ENCODE assay signal across 14 cellular contexts in the genomic region with DNA sequence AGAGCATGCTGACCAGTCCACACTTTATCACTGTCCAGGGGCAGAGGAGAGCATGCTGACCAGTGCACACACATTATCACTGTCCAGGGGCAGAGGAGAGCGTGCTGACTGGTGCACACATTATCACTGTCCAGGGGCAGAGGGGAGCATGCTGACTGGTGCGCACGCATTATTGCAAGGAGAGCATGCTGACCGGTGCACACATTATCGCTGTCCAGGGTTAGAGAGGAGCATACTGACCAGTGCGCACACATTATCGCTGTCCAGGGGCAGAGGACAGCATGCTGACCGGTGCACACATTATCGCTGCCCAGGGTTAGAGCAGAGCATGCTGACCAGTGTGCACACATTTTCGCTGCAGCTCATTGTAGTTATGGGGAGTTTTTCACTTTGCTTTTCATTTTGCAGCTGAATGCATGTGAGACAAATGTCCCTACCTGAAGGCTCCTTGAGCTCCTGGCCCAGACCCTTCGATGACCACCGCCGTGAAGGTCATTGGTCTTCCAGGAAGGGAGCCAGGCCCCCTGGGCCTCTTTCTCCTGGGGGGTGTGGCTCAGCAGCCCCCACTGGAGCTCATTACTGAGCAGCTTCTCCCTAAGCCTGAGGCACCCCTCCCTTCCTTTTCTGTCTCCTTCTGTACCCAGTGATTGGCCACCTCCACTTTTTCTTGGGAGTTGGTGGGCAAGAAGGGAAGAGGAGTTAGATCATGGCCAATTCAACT.
"Had no signal": no experiment of that assay in that cellular context is flagged by ENCODE, and none has a peak within 500 bp of the region (broad histone marks: within the 10 kb centered on the region; RNA-seq: fewer than 3 reads in every experiment).

No MANE protein-coding gene starts in this region.

- H3K27ac ChIP-seq: cardiac muscle cell, ovary had no signal

- H3K4me2 ChIP-seq: SK-N-SH had no signal

- H3K27me3 ChIP-seq: cardiac muscle cell, ovary had no signal

- ATAC-seq: left ventricle myocardium superior; sciatic nerve; stimulated activated naive B cell treated with anti-CD40 and anti-IgM and Interleukin-4, amounts not matched to agents 10 μg/mL and 1 μg/mL and 100 μg/mL, for 72 hours had no signal

- H3K4me3 ChIP-seq: cardiac muscle cell, ovary had no signal

- H3K9me3 Mint-ChIP-seq: activated CD4-positive, alpha-beta memory T cell treated with anti-CD3 and anti-CD28 coated beads for 36 hours; stimulated activated naive B cell treated with anti-CD40 and anti-IgM and Interleukin-4, amounts not matched to agents 10 μg/mL and 1 μg/mL and 100 μg/mL, for 72 hours; T-helper 2 cell treated with Interferon-gamma antibody and Interleukin-4, amounts not matched to agents 5 μg/mL and 100 μg/mL, for 36 hours had no signal

- DNase-seq: activated CD4-positive, alpha-beta memory T cell treated with anti-CD3 and anti-CD28 coated beads for 36 hours; activated T-cell treated with anti-CD3 and anti-CD28 coated beads for 4 hours; erythroblast; glutamatergic neuron; kidney; left ventricle myocardium superior; ovary; SK-N-SH; stimulated activated CD4-positive, alpha-beta T cell treated with anti-CD3 and anti-CD28 coated beads, Interleukin-4, amount 100 ng/mL, for 4 hours; stimulated activated naive B cell treated with anti-CD40 and anti-IgM and Interleukin-4, amounts not matched to agents 10 μg/mL and 1 μg/mL and 100 μg/mL, for 72 hours had no signal

- H3K36me3 ChIP-seq: cardiac muscle cell, ovary had no signal

- H3K9me3 ChIP-seq: ovary, SK-N-SH had no signal

- H3K36me3 Mint-ChIP-seq: activated CD4-positive, alpha-beta memory T cell treated with anti-CD3 and anti-CD28 coated beads for 36 hours; activated naive CD8-positive, alpha-beta T cell; stimulated activated naive B cell treated with anti-CD40 and anti-IgM and Interleukin-4, amounts not matched to agents 10 μg/mL and 1 μg/mL and 100 μg/mL, for 72 hours had no signal

- H3K4me3 Mint-ChIP-seq: activated CD4-positive, alpha-beta memory T cell treated with anti-CD3 and anti-CD28 coated beads for 36 hours; activated naive CD8-positive, alpha-beta T cell; stimulated activated naive B cell treated with anti-CD40 and anti-IgM and Interleukin-4, amounts not matched to agents 10 μg/mL and 1 μg/mL and 100 μg/mL, for 72 hours; T-helper 2 cell treated with Interferon-gamma antibody and Interleukin-4, amounts not matched to agents 5 μg/mL and 100 μg/mL, for 36 hours had no signal

- H3K9ac ChIP-seq: SK-N-SH had no signal

- H3K27ac Mint-ChIP-seq: activated CD4-positive, alpha-beta memory T cell treated with anti-CD3 and anti-CD28 coated beads for 36 hours; activated naive CD8-positive, alpha-beta T cell; stimulated activated naive B cell treated with anti-CD40 and anti-IgM and Interleukin-4, amounts not matched to agents 10 μg/mL and 1 μg/mL and 100 μg/mL, for 72 hours; T-helper 2 cell treated with Interferon-gamma antibody and Interleukin-4, amounts not matched to agents 5 μg/mL and 100 μg/mL, for 36 hours had no signal
